Comparison of ENCODE assay signal across 14 cellular contexts in genomic region chr12:90987520-90987919, GRCh38. TPM values are rescaled to one million over a fixed set of nuclear protein-coding genes. Genes with fewer than 3 reads are reported as not detected.
DNase-seq lines count a peak whose midpoint lies in the region; ATAC-seq, FAIRE-seq and TF ChIP-seq lines count a peak whose summit lies in the region.
"Had no signal": no experiment of that assay in that cellular context is flagged by ENCODE, and none has a peak within 500 bp of the region (broad histone marks: within the 10 kb centered on the region; RNA-seq: fewer than 3 reads in every experiment).

No MANE protein-coding gene starts in this region.

- H3K27me3 ChIP-seq in OCI-LY3 (ENCODE audit: low read depth, low read length), result no peaks in the 10 kb centered on the region

- ATAC-seq in GM18511 (IDR thresholded peaks at IDR 0.05; ENCODE audit: unreplicated experiment) (peak; percentile 57), HG02678 (IDR thresholded peaks at IDR 0.05; ENCODE audit: unreplicated experiment) (peak; percentile 52)
- ATAC-seq: GM23338; naive thymus-derived CD4-positive, alpha-beta T cell; stimulated activated memory B cell treated with anti-CD40 and anti-IgM and Interleukin-4, amounts not matched to agents 10 μg/mL and 1 μg/mL and 100 μg/mL, for 72 hours had no signal

- TF ChIP-seq POLR2A in GM12892 (IDR thresholded peaks at IDR 0.05; ENCODE audit: low read depth, low read length), result no peak

- H3K79me2 ChIP-seq in OCI-LY3 (ENCODE audit: low read length), result no peaks in the 10 kb centered on the region

- H2AFZ ChIP-seq in OCI-LY3 (ENCODE audit: low read depth, low read length), result no peak overlapping the region
- H2AFZ ChIP-seq: GM23338 had no signal

- H3K4me1 ChIP-seq in OCI-LY3 (ENCODE audit: low read length), result peaks cover 1% of the 10 kb centered on the region; the same call in 1 of the 2 replicates

- no peaks in the 10 kb centered on the region for H3K36me3 ChIP-seq in OCI-LY3 (replicated peaks; ENCODE audit: low read depth, low read length)

- 0 out of 2 replicates have a peak, but pooled peaks have one; percentile 11 for TF ChIP-seq CTCF in OCI-LY3 (IDR thresholded peaks at IDR 0.05; ENCODE audit: low read depth, low read length)
- TF ChIP-seq CTCF in retinal pigment epithelial cell (conservative IDR thresholded peaks at IDR 0.05; ENCODE audit: low read depth, low read length), result peak; percentile 4

- no peak overlapping the region for H3K27ac ChIP-seq in OCI-LY3 (ENCODE audit: low read length)
- H3K27ac ChIP-seq: coronary artery had no signal

- H3K9ac ChIP-seq in OCI-LY3 (ENCODE audit: low read length), result no peak overlapping the region

- H3K9me3 ChIP-seq in OCI-LY3 (ENCODE audit: insufficient read depth, low read length), result 0 out of 2 replicates have a peak, but pooled peaks cover 6% of the 10 kb centered on the region

- H3K4me3 ChIP-seq in OCI-LY3 (ENCODE audit: low read length) (no peak overlapping the region), retinal pigment epithelial cell (ENCODE audit: low read length) (no peak overlapping the region)
- H3K4me3 ChIP-seq: coronary artery, GM23338 had no signal

- no peak for FAIRE-seq in GM12892 (lab: Jason Lieb, UNC)

- H3K4me2 ChIP-seq in OCI-LY3 (ENCODE audit: low read length), result no peak overlapping the region
- H3K4me2 ChIP-seq: GM23338 had no signal

- DNase-seq in retinal pigment epithelial cell (ENCODE audit: low read depth) (no peak), GM12892 (ENCODE audit: insufficient read length) (no peak)
- no peak for DNase-seq in activated CD4-positive, alpha-beta T cell treated with anti-CD3 and anti-CD28 coated beads, Interleukin-2, amount 50 U/mL, for 4 hours
- DNase-seq in effector CD4-positive, alpha-beta T cell, result no peak
- DNase-seq: activated naive CD4-positive, alpha-beta T cell treated with Interleukin-2 at 50 U/mL for 16 hours; foreskin melanocyte; naive thymus-derived CD4-positive, alpha-beta T cell; NCI-H69 had no signal

- no peaks in the 10 kb centered on the region for H4K20me1 ChIP-seq in OCI-LY3 (ENCODE audit: insufficient read depth, low read length)

RNA-seq across cellular contexts. Expression of gene EPYC, which starts 17.3 kb away (rescaled TPM):
- not detected for polyA plus RNA-seq in GM12892 (2012; ENCODE audit: missing spikeins)
- polyA plus RNA-seq: GM23338; naive thymus-derived CD4-positive, alpha-beta T cell had no signal

RNA-seq across cellular contexts. Expression of gene CCER1, which starts 32.5 kb away (rescaled TPM):
- polyA plus RNA-seq in GM12892 (2012; ENCODE audit: missing spikeins), result not detected
- polyA plus RNA-seq: GM23338; naive thymus-derived CD4-positive, alpha-beta T cell had no signal
